Comparison of ENCODE assay signal across 8 cellular contexts in genomic region chr11:35163707-35164496, GRCh38. TPM values are rescaled to one million over a fixed set of nuclear protein-coding genes. Genes with fewer than 3 reads are reported as not detected.
A peak's percentile ranks its signal among the peaks of the same experiment; 100 is the strongest.
DNase-seq lines count a peak whose midpoint lies in the region; ATAC-seq and TF ChIP-seq lines count a peak whose summit lies in the region.

No MANE protein-coding gene starts in this region.

- POLR2A ChIA-PET in T-cell (lab: Charles Lee) = interaction anchor here (0.6 to 10.8 kb wide), 14 partner anchors 10 to 123 kb away, joined by 3 to 165 read pairs (median 5); partner anchors contain the start of gene CD44 (in 1 of the 2)

- H3K9me3 Mint-ChIP-seq in T-cell = no peaks in the 10 kb centered on the region

- CTCF ChIA-PET in T-cell (lab: Charles Lee) = interaction anchor here (0.5 to 2.6 kb wide), 19 partner anchors 9 to 166 kb away, joined by 3 to 11 read pairs (median 5); partner anchors contain the start of gene CD44 (in 2 of the 2)

- peak; percentile 46 for TF ChIP-seq CTCF in AG10803 (conservative IDR thresholded peaks at IDR 0.05; ENCODE audit: low read length)

- H3K36me3 Mint-ChIP-seq in T-cell = peaks cover 64% of the 10 kb centered on the region

- peak overlapping the region; percentile 64 to 79 (median 69) for H3K4me3 Mint-ChIP-seq in T-cell

- peaks cover 100% of the 10 kb centered on the region in 3 donors for H3K4me1 Mint-ChIP-seq in T-cell

- H3K4me3 ChIP-seq in AG10803 (ENCODE audit: low read length) = no peak overlapping the region

- H3K27me3 Mint-ChIP-seq in T-cell = no peaks in the 10 kb centered on the region

- DNase-seq in AG10803 (ENCODE audit: low read depth) = no peak
- DNase-seq in GM19240 (ENCODE audit: insufficient read length, low spot score) = peak; percentile 53
- peak in 29 of 34 experiments; percentile 33 to 70 (median 55) for DNase-seq in T-cell
- DNase-seq in glomerular visceral epithelial cell (ENCODE audit: extremely low spot score) = peak; percentile 44
- no peak for DNase-seq in NCI-H1105 (lab: John Stamatoyannopoulos, UW)
- DNase-seq in AG20443 (ENCODE audit: low spot score) = no peak
- DNase-seq in GOT3 (lab: John Stamatoyannopoulos, UW) = no peak

- peak overlapping the region; percentile 100 for H3K27ac Mint-ChIP-seq in T-cell

- no peak for ATAC-seq in T-cell (replicated peaks in 1 of 4)
- ATAC-seq in GM18520 (IDR thresholded peaks at IDR 0.05; ENCODE audit: unreplicated experiment) = no peak

RNA-seq across cellular contexts. Expression of gene CD44, which starts 24.9 kb away (rescaled TPM):
- total RNA-seq in T-cell = 1,000 to 10,000 TPM in 1 of 5 donors, 100 to 1,000 TPM in 4; 732 to 1,108 (median 781) TPM

Comparison
In these comparisons a context has a peak if more than half of its experiments do, and no peak if none do; other contexts are left out.
1. DNase-seq: peak in GM19240 (single experiment), T-cell (29 of 34) and glomerular visceral epithelial cell (single experiment); none in AG10803 (single experiment), NCI-H1105 (single experiment), AG20443 (single experiment) and GOT3 (single experiment).